ENCODE assay signal across 18 cellular contexts in genomic region chr18:76679259-76679658, GRCh38.
DNase-seq lines count a peak whose midpoint lies in the region; ATAC-seq and TF ChIP-seq lines count a peak whose summit lies in the region.
"Had no signal": no experiment of that assay in that cellular context is flagged by ENCODE, and none has a peak within 500 bp of the region (broad histone marks: within the 10 kb centered on the region; RNA-seq: fewer than 3 reads in every experiment).

No MANE protein-coding gene starts in this region.

- TF ChIP-seq CTCF in endothelial cell (IDR thresholded peaks at IDR 0.05; ENCODE audit: unreplicated experiment) (no peak), type B pancreatic cell (conservative IDR thresholded peaks at IDR 0.05) (peak; percentile 28)

- ATAC-seq in Right ventricle myocardium superior (ENCODE audit: poor library complexity), result no peak
- ATAC-seq in HG03520 (IDR thresholded peaks at IDR 0.05; ENCODE audit: unreplicated experiment), result no peak
- ATAC-seq: CD8-positive, alpha-beta T cell; left ventricle myocardium superior; right cardiac atrium had no signal

- H3K4me3 Mint-ChIP-seq in endothelial cell (ENCODE audit: unreplicated experiment), result peak overlapping the region; percentile 47
- H3K4me3 Mint-ChIP-seq in type B pancreatic cell, result no peak overlapping the region
- H3K4me3 Mint-ChIP-seq: CD8-positive, alpha-beta T cell; naive B cell had no signal

- peak; percentile 38 for DNase-seq in NCI-H2227 (lab: John Stamatoyannopoulos, UW; ENCODE audit: unreplicated experiment)
- no peak for DNase-seq in NCI-H2227 treated with DMSO at 0.1 percent for 48 hours (lab: John Stamatoyannopoulos, UW)
- peak; percentile 95 for DNase-seq in NCI-H510A treated with DMSO at 0.1 percent for 48 hours (lab: John Stamatoyannopoulos, UW)
- DNase-seq in endothelial cell (ENCODE audit: low spot score), result no peak
- no peak for DNase-seq in type B pancreatic cell (ENCODE audit: extremely low spot score, unreplicated experiment)
- DNase-seq in Right ventricle myocardium superior, result no peak
- no peak for DNase-seq in NK-92 (lab: John Stamatoyannopoulos, UW; ENCODE audit: unreplicated experiment)
- DNase-seq: 8988T; CD8-positive, alpha-beta T cell; GF-D8; left ventricle myocardium superior; naive B cell; NCI-H1105 treated with DMSO at 0.1 percent for 48 hours; right cardiac atrium; stimulated activated CD4-positive, alpha-beta T cell treated with anti-CD3 and anti-CD28 coated beads, Interleukin-4, amount 100 ng/mL, for 1 hour; transverse colon had no signal

- H3K27me3 Mint-ChIP-seq in endothelial cell (ENCODE audit: unreplicated experiment) (peaks cover 5% of the 10 kb centered on the region), type B pancreatic cell (peaks cover 3% of the 10 kb centered on the region)

- H3K4me1 Mint-ChIP-seq in endothelial cell (ENCODE audit: unreplicated experiment), result peaks cover 39% of the 10 kb centered on the region
- peaks cover 7% of the 10 kb centered on the region for H3K4me1 Mint-ChIP-seq in type B pancreatic cell (ENCODE audit: unreplicated experiment)
- H3K4me1 Mint-ChIP-seq: IgD-negative memory B cell, naive B cell had no signal

- intact Hi-C loops in Right ventricle myocardium superior (cut with DNase I), result no loop called here

- no peaks in the 10 kb centered on the region for H3K36me3 Mint-ChIP-seq in endothelial cell (ENCODE audit: low read depth, unreplicated experiment)
- H3K36me3 Mint-ChIP-seq in type B pancreatic cell, result no peaks in the 10 kb centered on the region
- H3K36me3 Mint-ChIP-seq: CD8-positive, alpha-beta T cell; IgD-negative memory B cell; naive B cell had no signal

- H3K27ac Mint-ChIP-seq in endothelial cell (ENCODE audit: unreplicated experiment) (peak overlapping the region; percentile 94), type B pancreatic cell (no peak overlapping the region)
- H3K27ac Mint-ChIP-seq: CD8-positive, alpha-beta T cell; naive B cell had no signal

- H3K9me3 Mint-ChIP-seq in endothelial cell (ENCODE audit: unreplicated experiment) (no peaks in the 10 kb centered on the region), type B pancreatic cell (no peaks in the 10 kb centered on the region)
- H3K9me3 Mint-ChIP-seq: CD8-positive, alpha-beta T cell had no signal

Comparison
In these comparisons a context has a peak if more than half of its experiments do, and no peak if none do; other contexts are left out.
1. DNase-seq: peak in NCI-H2227 (single experiment) and NCI-H510A treated with DMSO at 0.1 percent for 48 hours (single experiment); none in NCI-H2227 treated with DMSO at 0.1 percent for 48 hours (single experiment), endothelial cell (single experiment), type B pancreatic cell (single experiment), Right ventricle myocardium superior (single experiment) and NK-92 (single experiment).